Comparison of ENCODE assay signal across 15 cellular contexts in the genomic region with DNA sequence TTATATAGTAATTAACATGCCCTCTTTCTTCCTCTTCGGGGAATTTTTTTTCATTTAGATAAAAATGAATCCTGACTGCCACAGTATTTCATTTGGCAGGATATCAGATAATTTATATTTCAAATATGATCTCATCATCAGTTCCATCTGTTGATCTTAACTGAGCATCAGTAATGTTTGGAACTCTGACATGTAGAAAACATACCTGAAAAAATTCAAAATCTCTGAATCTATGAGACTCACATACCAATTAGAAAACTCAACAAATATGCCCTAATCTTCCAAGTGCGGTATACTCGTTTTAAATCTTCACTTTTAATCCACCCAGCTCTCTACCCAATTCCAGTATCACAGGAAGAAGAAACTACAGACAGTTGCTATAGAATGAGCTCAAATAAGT.
DNase-seq lines count a peak whose midpoint lies in the region; ATAC-seq and TF ChIP-seq lines count a peak whose summit lies in the region.
"Had no signal": no experiment of that assay in that cellular context is flagged by ENCODE, and none has a peak within 500 bp of the region (broad histone marks: within the 10 kb centered on the region; RNA-seq: fewer than 3 reads in every experiment).

No MANE protein-coding gene starts in this region.

- DNase-seq in G401 (ENCODE audit: low spot score), result peak; percentile 55
- DNase-seq in mesothelial cell of epicardium (ENCODE audit: low spot score in 2 of 2, unreplicated experiment in 2 of 2), result no peak
- DNase-seq in NCI-H226, result no peak
- DNase-seq: AML-193; Caco-2; Calu3; CD4-positive, alpha-beta T cell; CD8-positive, alpha-beta T cell; DMS79 treated with DMSO at 0.1 percent for 48 hours; GDM1 had no signal

- H3K27ac Mint-ChIP-seq in brain (peak overlapping the region in 3 of 5 experiments; percentile 30 to 45 (median 32)), mesothelial cell of epicardium (peak overlapping the region; percentile 62)
- H3K27ac Mint-ChIP-seq: B cell; CD4-positive, alpha-beta T cell; CD8-positive, alpha-beta T cell had no signal

- no peaks in the 10 kb centered on the region for H3K9me3 Mint-ChIP-seq in brain
- H3K9me3 Mint-ChIP-seq in mesothelial cell of epicardium, result peaks cover 5% of the 10 kb centered on the region
- H3K9me3 Mint-ChIP-seq: CD4-positive, alpha-beta T cell; CD8-positive, alpha-beta T cell had no signal

- H3K4me1 Mint-ChIP-seq in brain (peaks cover 45% of the 10 kb centered on the region), mesothelial cell of epicardium (peaks cover 44% of the 10 kb centered on the region)
- H3K4me1 Mint-ChIP-seq: B cell had no signal

- H3K27me3 Mint-ChIP-seq in brain (peaks cover 7% of the 10 kb centered on the region), mesothelial cell of epicardium (ENCODE audit: low read depth) (no peaks in the 10 kb centered on the region)
- H3K27me3 Mint-ChIP-seq: CD4-positive, alpha-beta T cell had no signal

- TF ChIP-seq CTCF in brain (conservative IDR thresholded peaks at IDR 0.05) (no peak), mesothelial cell of epicardium (IDR thresholded peaks at IDR 0.05; ENCODE audit: unreplicated experiment) (no peak)

- H3K4me3 Mint-ChIP-seq in brain, result no peak overlapping the region
- H3K4me3 Mint-ChIP-seq in mesothelial cell of epicardium, result no peak overlapping the region
- H3K4me3 Mint-ChIP-seq: B cell; CD4-positive, alpha-beta T cell; CD8-positive, alpha-beta T cell had no signal

- ATAC-seq in HG02798 (IDR thresholded peaks at IDR 0.05; ENCODE audit: poor library complexity, unreplicated experiment), result no peak
- ATAC-seq: A549; CD8-positive, alpha-beta T cell; GM12878 had no signal

- in situ Hi-C loops in G401 (cut with HindIII; ENCODE audit: low sequenced_read_pairs), result no loop called here

- H3K36me3 Mint-ChIP-seq in brain, result no peaks in the 10 kb centered on the region
- H3K36me3 Mint-ChIP-seq in mesothelial cell of epicardium, result peaks cover 5% of the 10 kb centered on the region
- H3K36me3 Mint-ChIP-seq: CD8-positive, alpha-beta T cell had no signal
